In genomic region chr3:165954171-165954570, GRCh38 we compare ENCODE assay signal across 33 cellular contexts.
"Had no signal": no experiment of that assay in that cellular context is flagged by ENCODE, and none has a peak within 500 bp of the region (broad histone marks: within the 10 kb centered on the region; RNA-seq: fewer than 3 reads in every experiment).

No MANE protein-coding gene starts in this region.

- DNase-seq: activated effector memory CD4-positive, alpha-beta T cell treated with anti-CD3 and anti-CD28 coated beads, Interleukin-2, amount 50 U/mL, for 16 hours; activated effector memory CD4-positive, alpha-beta T cell treated with Interleukin-2 at 50 U/mL for 16 hours; activated gamma-delta T cell; activated gamma-delta T cell treated with Interleukin-2 at 50 U/mL for 16 hours; activated naive CD4-positive, alpha-beta T cell; activated naive CD4-positive, alpha-beta T cell treated with anti-CD3 and anti-CD28 coated beads for 36 hours; activated naive CD4-positive, alpha-beta T cell treated with anti-CD3 and anti-CD28 coated beads, Interleukin-2, amount 10 ng/mL, durations not matched to agents 7 days and 5 days; activated naive CD4-positive, alpha-beta T cell treated with anti-CD3 and anti-CD28 coated beads, Interleukin-2, amount 50 U/mL, for 16 hours; activated naive CD4-positive, alpha-beta T cell treated with Interleukin-2 at 50 U/mL for 16 hours; activated naive CD8-positive, alpha-beta T cell treated with anti-CD3 and anti-CD28 coated beads for 36 hours; activated naive CD8-positive, alpha-beta T cell treated with anti-CD3 and anti-CD28 coated beads, Interleukin-2, amount 10 ng/mL, durations not matched to agents 7 days and 5 days; activated naive CD8-positive, alpha-beta T cell treated with anti-CD3 and anti-CD28 coated beads, Interleukin-2, amount 50 U/mL, for 24 hours; activated T-cell treated with anti-CD3 and anti-CD28 coated beads, Interleukin-2, amount 50 U/mL, for 24 hours; activated T-cell treated with anti-CD3 and anti-CD28 coated beads, Interleukin-2, amount 50 U/mL, for 4 hours; activated T-cell treated with anti-CD3 and anti-CD28 coated beads, Interleukin-2, amount 50 U/mL, for 48 hours; activated T-cell treated with anti-CD3 and anti-CD28 coated beads, Interleukin-2, amount 50 U/mL, for 72 hours; adrenal gland; amniotic stem cell; amygdala; anterior cingulate cortex; aorta; body of pancreas; brain microvascular endothelial cell; caudate nucleus; central memory CD4-positive, alpha-beta T cell; cerebellar nuclear complex had no signal

- H3K9me3 ChIP-seq: adrenal gland, ascending aorta, body of pancreas, breast epithelium had no signal

- ATAC-seq: activated naive CD4-positive, alpha-beta T cell treated with anti-CD3 and anti-CD28 coated beads, Interleukin-2, amount 50 U/mL, for 72 hours; activated naive CD8-positive, alpha-beta T cell treated with anti-CD3 and anti-CD28 coated beads, Interleukin-2, amount 50 U/mL, for 24 hours; activated T-cell treated with anti-CD3 and anti-CD28 coated beads, Interleukin-2, amount 50 U/mL, for 4 hours; activated T-cell treated with anti-CD3 and anti-CD28 coated beads, Interleukin-2, amount 50 U/mL, for 72 hours; activated T-helper 17 cell treated with anti-CD3 and anti-CD28 coated beads, Interleukin-2, amount 50 U/mL, for 72 hours; body of pancreas had no signal

- H3K36me3 ChIP-seq: adrenal gland, ascending aorta, brain microvascular endothelial cell, breast epithelium, cardiac muscle cell had no signal

- FAIRE-seq: astrocyte, bronchial epithelial cell had no signal

- H3K4me3 ChIP-seq: adrenal gland, ascending aorta, body of pancreas, breast epithelium, cardiac muscle cell had no signal

- H3K27ac ChIP-seq: adrenal gland, ascending aorta, body of pancreas, brain microvascular endothelial cell, breast epithelium, cardiac muscle cell had no signal

- H3K4me1 ChIP-seq: adrenal gland, ascending aorta, body of pancreas, breast epithelium had no signal

- H3K27me3 ChIP-seq: adrenal gland, ascending aorta, body of pancreas, brain microvascular endothelial cell, breast epithelium, cardiac muscle cell had no signal
